ENCODE assay signal across 1 cellular context in the genomic region with DNA sequence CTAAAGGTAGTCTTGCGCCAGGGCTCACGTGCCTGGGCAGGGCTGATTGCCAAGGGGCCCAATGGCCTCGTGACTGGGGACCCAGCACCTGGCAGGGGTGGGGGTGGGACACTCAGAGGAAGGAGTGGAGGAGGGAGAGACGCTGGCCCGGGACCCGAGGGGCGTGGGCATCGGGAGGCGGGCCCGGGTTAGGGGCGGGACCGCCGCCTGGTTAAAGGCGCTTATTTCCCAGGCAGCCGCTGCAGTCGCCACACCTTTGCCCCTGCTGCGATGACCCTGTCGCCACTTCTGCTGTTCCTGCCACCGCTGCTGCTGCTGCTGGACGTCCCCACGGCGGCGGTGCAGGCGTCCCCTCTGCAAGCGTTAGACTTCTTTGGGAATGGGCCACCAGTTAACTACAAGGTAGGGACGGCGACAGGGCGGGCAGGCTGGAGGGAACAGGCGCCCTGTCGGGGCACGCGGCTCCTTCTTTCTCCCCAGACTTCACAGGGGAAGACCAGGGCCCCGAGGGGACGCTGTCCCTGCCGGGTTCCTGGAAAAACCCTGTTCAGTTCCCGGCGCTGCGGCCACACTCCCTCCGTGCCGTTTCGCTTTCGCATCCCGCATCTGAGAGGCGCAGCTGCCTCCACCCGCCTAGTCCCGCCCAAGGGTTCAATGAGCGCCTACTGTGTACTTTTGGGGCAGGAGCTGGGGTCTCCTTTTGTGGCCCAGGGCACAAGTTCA.
TF ChIP-seq lines count a peak whose summit lies in the region.

Gene IFI30 (plus strand): TSS at position 242 of the 723 bp plus-strand sequence. CDS start 29 bp downstream, at position 271.

TF ChIP-seq in HepG2, 621 proteins besides CTCF, POLR2A, EP300 and RAD21 (continued from another document and continues in another):
- no peak for TF ChIP-seq AHDC1 (CRISPR knock-in tag; IDR thresholded peaks at IDR 0.05; ENCODE audit: borderline replicate concordance)
- no peak; the same call in 1 of the 2 replicates for TF ChIP-seq PHF21A (CRISPR knock-in tag; IDR thresholded peaks at IDR 0.05)
- TF ChIP-seq AGO1 (IDR thresholded peaks at IDR 0.05; ENCODE audit: low read depth, low read length, poor library complexity, severe bottlenecking) = peak; percentile 76
- TF ChIP-seq NR2C2 (CRISPR knock-in tag; IDR thresholded peaks at IDR 0.05; ENCODE audit: borderline replicate concordance) = no peak; the same call in 1 of the 2 replicates
- TF ChIP-seq SALL1 (CRISPR knock-in tag; IDR thresholded peaks at IDR 0.05) = peak; percentile 31; the same call in 1 of the 2 replicates
- TF ChIP-seq HNRNPLL (IDR thresholded peaks at IDR 0.05; ENCODE audit: low read depth, low read length, poor library complexity, severe bottlenecking) = peak; percentile 66
- no peak for TF ChIP-seq RAD51 (IDR thresholded peaks at IDR 0.05; ENCODE audit: borderline replicate concordance)
- no peak for TF ChIP-seq ZBTB7A (CRISPR knock-in tag; IDR thresholded peaks at IDR 0.05)
- TF ChIP-seq ZKSCAN1 (IDR thresholded peaks at IDR 0.05; ENCODE audit: low read length) = no peak
- peak; percentile 75; the same call in 1 of the 2 replicates for TF ChIP-seq ZNF614 (CRISPR knock-in tag; IDR thresholded peaks at IDR 0.05; ENCODE audit: borderline replicate concordance)
- peak; percentile 31; the same call in 1 of the 2 replicates for TF ChIP-seq MAX (IDR thresholded peaks at IDR 0.05)
- TF ChIP-seq RCOR2 (CRISPR knock-in tag; IDR thresholded peaks at IDR 0.05) = peak; percentile 19; the same call in 1 of the 2 replicates
- no peak for TF ChIP-seq RFX5 (IDR thresholded peaks at IDR 0.05; ENCODE audit: low read depth, low read length)
- TF ChIP-seq THAP9 (CRISPR knock-in tag; IDR thresholded peaks at IDR 0.05; ENCODE audit: borderline replicate concordance) = no peak
- TF ChIP-seq WIZ (CRISPR knock-in tag; IDR thresholded peaks at IDR 0.05) = no peak
- no peak for TF ChIP-seq TMF1 (CRISPR knock-in tag; IDR thresholded peaks at IDR 0.05; ENCODE audit: low read depth)
- TF ChIP-seq SIN3B (IDR thresholded peaks at IDR 0.05; ENCODE audit: low read length) = no peak
- TF ChIP-seq ZNF605 (CRISPR knock-in tag; IDR thresholded peaks at IDR 0.05) = no peak; the same call in 1 of the 2 replicates
- TF ChIP-seq ZNF451 (CRISPR knock-in tag; IDR thresholded peaks at IDR 0.05) = no peak
- no peak for TF ChIP-seq NR1H2 (CRISPR knock-in tag; IDR thresholded peaks at IDR 0.05; ENCODE audit: borderline replicate concordance, low read depth)
- TF ChIP-seq, protein P1, sequence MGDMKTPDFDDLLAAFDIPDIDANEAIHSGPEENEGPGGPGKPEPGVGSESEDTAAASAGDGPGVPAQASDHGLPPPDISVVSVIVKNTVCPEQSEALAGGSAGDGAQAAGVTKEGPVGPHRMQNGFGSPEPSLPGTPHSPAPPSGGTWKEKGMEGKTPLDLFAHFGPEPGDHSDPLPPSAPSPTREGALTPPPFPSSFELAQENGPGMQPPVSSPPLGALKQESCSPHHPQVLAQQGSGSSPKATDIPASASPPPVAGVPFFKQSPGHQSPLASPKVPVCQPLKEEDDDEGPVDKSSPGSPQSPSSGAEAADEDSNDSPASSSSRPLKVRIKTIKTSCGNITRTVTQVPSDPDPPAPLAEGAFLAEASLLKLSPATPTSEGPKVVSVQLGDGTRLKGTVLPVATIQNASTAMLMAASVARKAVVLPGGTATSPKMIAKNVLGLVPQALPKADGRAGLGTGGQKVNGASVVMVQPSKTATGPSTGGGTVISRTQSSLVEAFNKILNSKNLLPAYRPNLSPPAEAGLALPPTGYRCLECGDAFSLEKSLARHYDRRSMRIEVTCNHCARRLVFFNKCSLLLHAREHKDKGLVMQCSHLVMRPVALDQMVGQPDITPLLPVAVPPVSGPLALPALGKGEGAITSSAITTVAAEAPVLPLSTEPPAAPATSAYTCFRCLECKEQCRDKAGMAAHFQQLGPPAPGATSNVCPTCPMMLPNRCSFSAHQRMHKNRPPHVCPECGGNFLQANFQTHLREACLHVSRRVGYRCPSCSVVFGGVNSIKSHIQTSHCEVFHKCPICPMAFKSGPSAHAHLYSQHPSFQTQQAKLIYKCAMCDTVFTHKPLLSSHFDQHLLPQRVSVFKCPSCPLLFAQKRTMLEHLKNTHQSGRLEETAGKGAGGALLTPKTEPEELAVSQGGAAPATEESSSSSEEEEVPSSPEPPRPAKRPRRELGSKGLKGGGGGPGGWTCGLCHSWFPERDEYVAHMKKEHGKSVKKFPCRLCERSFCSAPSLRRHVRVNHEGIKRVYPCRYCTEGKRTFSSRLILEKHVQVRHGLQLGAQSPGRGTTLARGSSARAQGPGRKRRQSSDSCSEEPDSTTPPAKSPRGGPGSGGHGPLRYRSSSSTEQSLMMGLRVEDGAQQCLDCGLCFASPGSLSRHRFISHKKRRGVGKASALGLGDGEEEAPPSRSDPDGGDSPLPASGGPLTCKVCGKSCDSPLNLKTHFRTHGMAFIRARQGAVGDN (CRISPR knock-in tag; IDR thresholded peaks at IDR 0.05) = peak; percentile 81
- no peak for TF ChIP-seq PRPF4 (IDR thresholded peaks at IDR 0.05; ENCODE audit: low read depth, low read length, poor library complexity, severe bottlenecking)
- no peak for TF ChIP-seq TCF12 (IDR thresholded peaks at IDR 0.05)
- TF ChIP-seq TCF12 (CRISPR knock-in tag; IDR thresholded peaks at IDR 0.05) = no peak
- no peak for TF ChIP-seq FOXO1 (CRISPR knock-in tag; IDR thresholded peaks at IDR 0.05)
- no peak for TF ChIP-seq ZBTB3 (CRISPR knock-in tag; IDR thresholded peaks at IDR 0.05; ENCODE audit: borderline replicate concordance, low read depth)
- TF ChIP-seq ZNF652 (CRISPR knock-in tag; IDR thresholded peaks at IDR 0.05; ENCODE audit: borderline replicate concordance, low read depth) = no peak
- TF ChIP-seq FOXC1 (CRISPR knock-in tag; IDR thresholded peaks at IDR 0.05; ENCODE audit: borderline replicate concordance) = no peak
- peak; percentile 80 for TF ChIP-seq HOXA3 (CRISPR knock-in tag; IDR thresholded peaks at IDR 0.05)
- no peak for TF ChIP-seq JUNB (CRISPR knock-in tag; IDR thresholded peaks at IDR 0.05; ENCODE audit: borderline replicate concordance)
- TF ChIP-seq ZNF264 (CRISPR knock-in tag; IDR thresholded peaks at IDR 0.05) = peak; percentile 100
- TF ChIP-seq NCOA5 (CRISPR knock-in tag; IDR thresholded peaks at IDR 0.05) = no peak
- no peak for TF ChIP-seq ZMAT3 (CRISPR knock-in tag; conservative IDR thresholded peaks at IDR 0.05)
- TF ChIP-seq, protein P2, sequence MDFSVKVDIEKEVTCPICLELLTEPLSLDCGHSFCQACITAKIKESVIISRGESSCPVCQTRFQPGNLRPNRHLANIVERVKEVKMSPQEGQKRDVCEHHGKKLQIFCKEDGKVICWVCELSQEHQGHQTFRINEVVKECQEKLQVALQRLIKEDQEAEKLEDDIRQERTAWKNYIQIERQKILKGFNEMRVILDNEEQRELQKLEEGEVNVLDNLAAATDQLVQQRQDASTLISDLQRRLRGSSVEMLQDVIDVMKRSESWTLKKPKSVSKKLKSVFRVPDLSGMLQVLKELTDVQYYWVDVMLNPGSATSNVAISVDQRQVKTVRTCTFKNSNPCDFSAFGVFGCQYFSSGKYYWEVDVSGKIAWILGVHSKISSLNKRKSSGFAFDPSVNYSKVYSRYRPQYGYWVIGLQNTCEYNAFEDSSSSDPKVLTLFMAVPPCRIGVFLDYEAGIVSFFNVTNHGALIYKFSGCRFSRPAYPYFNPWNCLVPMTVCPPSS (IDR thresholded peaks at IDR 0.05) = no peak
- no peak for TF ChIP-seq ZNF546 (CRISPR knock-in tag; conservative IDR thresholded peaks at IDR 0.05)
- TF ChIP-seq NR3C1 (CRISPR knock-in tag; IDR thresholded peaks at IDR 0.05) = no peak
- TF ChIP-seq TAF1 (CRISPR knock-in tag; IDR thresholded peaks at IDR 0.05) = peak; percentile 89
- no peak for TF ChIP-seq ATF7 (IDR thresholded peaks at IDR 0.05)
- no peak for TF ChIP-seq ATF7 (CRISPR knock-in tag; IDR thresholded peaks at IDR 0.05)
- peak; percentile 80 for TF ChIP-seq ZNF891 (CRISPR knock-in tag; IDR thresholded peaks at IDR 0.05)
- TF ChIP-seq ZBTB14 (CRISPR knock-in tag; IDR thresholded peaks at IDR 0.05) = no peak; the same call in 1 of the 2 replicates
- peak; percentile 79; the same call in 1 of the 2 replicates for TF ChIP-seq ZNF792 (CRISPR knock-in tag; IDR thresholded peaks at IDR 0.05)
- TF ChIP-seq, protein P3, sequence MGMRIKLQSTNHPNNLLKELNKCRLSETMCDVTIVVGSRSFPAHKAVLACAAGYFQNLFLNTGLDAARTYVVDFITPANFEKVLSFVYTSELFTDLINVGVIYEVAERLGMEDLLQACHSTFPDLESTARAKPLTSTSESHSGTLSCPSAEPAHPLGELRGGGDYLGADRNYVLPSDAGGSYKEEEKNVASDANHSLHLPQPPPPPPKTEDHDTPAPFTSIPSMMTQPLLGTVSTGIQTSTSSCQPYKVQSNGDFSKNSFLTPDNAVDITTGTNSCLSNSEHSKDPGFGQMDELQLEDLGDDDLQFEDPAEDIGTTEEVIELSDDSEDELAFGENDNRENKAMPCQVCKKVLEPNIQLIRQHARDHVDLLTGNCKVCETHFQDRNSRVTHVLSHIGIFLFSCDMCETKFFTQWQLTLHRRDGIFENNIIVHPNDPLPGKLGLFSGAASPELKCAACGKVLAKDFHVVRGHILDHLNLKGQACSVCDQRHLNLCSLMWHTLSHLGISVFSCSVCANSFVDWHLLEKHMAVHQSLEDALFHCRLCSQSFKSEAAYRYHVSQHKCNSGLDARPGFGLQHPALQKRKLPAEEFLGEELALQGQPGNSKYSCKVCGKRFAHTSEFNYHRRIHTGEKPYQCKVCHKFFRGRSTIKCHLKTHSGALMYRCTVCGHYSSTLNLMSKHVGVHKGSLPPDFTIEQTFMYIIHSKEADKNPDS (CRISPR knock-in tag; IDR thresholded peaks at IDR 0.05) = no peak
- no peak for TF ChIP-seq MBD4 (IDR thresholded peaks at IDR 0.05; ENCODE audit: borderline replicate concordance, low read length)
- TF ChIP-seq KMT2B (CRISPR knock-in tag; IDR thresholded peaks at IDR 0.05) = peak; percentile 32
- TF ChIP-seq REXO4 (CRISPR knock-in tag; IDR thresholded peaks at IDR 0.05; ENCODE audit: borderline replicate concordance) = no peak
- 0 out of 2 replicates have a peak, but pooled peaks have one; percentile 67 for TF ChIP-seq NKX3-1 (CRISPR knock-in tag; IDR thresholded peaks at IDR 0.05)
- TF ChIP-seq SATB2 (CRISPR knock-in tag; IDR thresholded peaks at IDR 0.05) = no peak
